Comparison of ENCODE assay signal across 19 cellular contexts in genomic region chr17:33642002-33642401, GRCh38.
A peak's percentile ranks its signal among the peaks of the same experiment; 100 is the strongest.
DNase-seq lines count a peak whose midpoint lies in the region; ATAC-seq and TF ChIP-seq lines count a peak whose summit lies in the region.
"Had no signal": no experiment of that assay in that cellular context is flagged by ENCODE, and none has a peak within 500 bp of the region (broad histone marks: within the 10 kb centered on the region; RNA-seq: fewer than 3 reads in every experiment).

No MANE protein-coding gene starts in this region.

- ATAC-seq in RWPE2 (ENCODE audit: low read depth) = 0 out of 3 replicates have a peak, but pooled peaks have one; percentile 35
- no peak for ATAC-seq in psoas muscle
- no peak for ATAC-seq in GM19463 (IDR thresholded peaks at IDR 0.05; ENCODE audit: unreplicated experiment)
- ATAC-seq: heart left ventricle had no signal

- H3K27me3 ChIP-seq in H7 (ENCODE audit: control insufficient read depth, insufficient read depth, low read length) = no peaks in the 10 kb centered on the region
- peaks cover 3% of the 10 kb centered on the region for H3K27me3 ChIP-seq in RWPE2 (ENCODE audit: insufficient read depth, poor library complexity, severe bottlenecking)
- no peaks in the 10 kb centered on the region for H3K27me3 ChIP-seq in psoas muscle (ENCODE audit: insufficient read depth in 3 of 3, low read length in 2 of 3)
- H3K27me3 ChIP-seq: upper lobe of left lung had no signal

- H3K4me1 ChIP-seq in RWPE2 (ENCODE audit: insufficient read depth, poor library complexity, severe bottlenecking) = no peaks in the 10 kb centered on the region
- H3K4me1 ChIP-seq in psoas muscle = no peaks in the 10 kb centered on the region
- H3K4me1 ChIP-seq: heart left ventricle, SJCRH30, upper lobe of left lung had no signal

- DNase-seq in GM12865 (ENCODE audit: low read depth) (peak; percentile 20), H7 (peak; percentile 57), RWPE2 (ENCODE audit: low spot score) (no peak), islet precursor cell (peak; percentile 56), psoas muscle (no peak), GM19240 (ENCODE audit: insufficient read length, low spot score) (no peak), T-helper 1 cell (no peak)
- DNase-seq: activated CD4-positive, CD25-positive, alpha-beta regulatory T cell treated with anti-CD3 and anti-CD28 coated beads, Interleukin-2, amount 50 U/mL, for 72 hours; activated CD8-positive, alpha-beta memory T cell treated with anti-CD3 and anti-CD28 coated beads for 24 hours; activated naive CD4-positive, alpha-beta T cell treated with anti-CD3 and anti-CD28 coated beads, Interleukin-2, amount 50 U/mL, for 16 hours; activated T-cell treated with anti-CD3 and anti-CD28 coated beads, Interleukin-2, amount 50 U/mL, for 48 hours; heart left ventricle; naive B cell; NCI-H526 treated with DMSO at 0.1 percent for 48 hours; SJCRH30; small intestine; stimulated activated CD4-positive, alpha-beta T cell treated with anti-CD3 and anti-CD28 coated beads, Interleukin-4, amount 100 ng/mL, for 1 hour; upper lobe of left lung had no signal

- intact Hi-C loops in psoas muscle (cut with DNase I) = no loop called here

- TF ChIP-seq CTCF in GM12865 (IDR thresholded peaks at IDR 0.05; ENCODE audit: insufficient read depth, low read depth, low read length, missing control alignments) (no peak), RWPE2 (IDR thresholded peaks at IDR 0.05; ENCODE audit: poor library complexity, severe bottlenecking) (no peak), psoas muscle (IDR thresholded peaks at IDR 0.05) (no peak)

- H3K27ac ChIP-seq in RWPE2 (ENCODE audit: poor library complexity, severe bottlenecking) (no peak overlapping the region), psoas muscle (no peak overlapping the region)
- H3K27ac ChIP-seq: heart left ventricle, SJCRH30, upper lobe of left lung had no signal

- H3K9me3 ChIP-seq in RWPE2 (ENCODE audit: severe bottlenecking) (no peaks in the 10 kb centered on the region), psoas muscle (no peaks in the 10 kb centered on the region)
- H3K9me3 ChIP-seq: SJCRH30, upper lobe of left lung had no signal

- no peak overlapping the region for H3K4me3 ChIP-seq in GM12865 (ENCODE audit: low read depth, low read length)
- H3K4me3 ChIP-seq in H7 (ENCODE audit: insufficient read depth, low read depth, low read length) = no peak overlapping the region
- no peak overlapping the region for H3K4me3 ChIP-seq in RWPE2 (ENCODE audit: severe bottlenecking)
- no peak overlapping the region for H3K4me3 ChIP-seq in psoas muscle
- H3K4me3 ChIP-seq: heart left ventricle, SJCRH30, upper lobe of left lung had no signal

- 55 to 77% (median 71%) methylated on average over 1 of the region's 1 CpG for WGBS in psoas muscle, 3 donors

- no peaks in the 10 kb centered on the region for H3K36me3 ChIP-seq in H7 (replicated peaks; ENCODE audit: control insufficient read depth, insufficient read depth, low read length)
- H3K36me3 ChIP-seq in RWPE2 (ENCODE audit: low read depth) = no peaks in the 10 kb centered on the region
- no peaks in the 10 kb centered on the region for H3K36me3 ChIP-seq in psoas muscle (ENCODE audit: insufficient read depth in 1 of 2, low read depth in 1 of 2)
- H3K36me3 ChIP-seq: heart left ventricle, SJCRH30, upper lobe of left lung had no signal

Comparison
In these comparisons a context has a peak if more than half of its experiments do, and no peak if none do; other contexts are left out.
1. DNase-seq: peak in GM12865 (single experiment), H7 (single experiment) and islet precursor cell (single experiment); none in RWPE2 (single experiment), psoas muscle (0 of 2), GM19240 (single experiment) and T-helper 1 cell (0 of 5).